In the genomic region with DNA sequence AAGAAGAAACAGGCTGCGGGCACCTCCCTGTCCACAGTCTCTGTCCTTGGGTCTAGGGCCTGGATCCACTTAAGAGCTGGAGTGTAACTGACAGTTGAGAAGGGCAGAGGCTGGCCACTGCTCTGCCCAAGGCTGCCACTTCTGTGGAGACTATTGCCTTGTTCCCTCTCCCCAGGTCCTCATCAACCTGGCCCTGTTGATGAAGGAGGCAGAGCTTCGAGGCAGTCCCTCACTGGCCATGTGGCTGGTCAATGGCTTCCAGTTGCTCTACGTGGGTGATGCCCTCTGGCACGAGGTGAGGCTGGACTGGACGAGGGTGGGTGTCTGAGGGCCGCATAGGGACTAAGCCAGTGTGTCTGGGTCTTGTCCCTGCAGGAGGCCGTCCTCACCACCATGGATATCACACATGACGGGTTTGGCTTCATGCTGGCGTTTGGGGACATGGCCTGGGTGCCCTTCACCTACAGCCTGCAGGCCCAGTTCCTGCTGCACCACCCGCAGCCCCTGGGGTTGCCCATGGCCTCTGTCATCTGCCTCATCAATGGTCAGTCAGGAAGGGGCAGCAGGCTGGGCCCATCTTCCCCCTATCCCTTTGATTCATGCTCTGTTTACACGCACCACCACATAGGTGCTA, we compare ENCODE assay signal across 14 cellular contexts. TPM values are rescaled to one million over a fixed set of nuclear protein-coding genes. Genes with fewer than 3 reads are reported as not detected.
DNase-seq lines count a peak whose midpoint lies in the region; ATAC-seq, FAIRE-seq and TF ChIP-seq lines count a peak whose summit lies in the region.
"Had no signal": no experiment of that assay in that cellular context is flagged by ENCODE, and none has a peak within 500 bp of the region (broad histone marks: within the 10 kb centered on the region; RNA-seq: fewer than 3 reads in every experiment).

No MANE protein-coding gene starts in this region.

- no peak for ATAC-seq in HG02973 (IDR thresholded peaks at IDR 0.05; ENCODE audit: unreplicated experiment)
- ATAC-seq: heart right ventricle, left colon, Panc1 had no signal

- no peak overlapping the region for H3K4ac ChIP-seq in H1 (replicated peaks; ENCODE audit: insufficient read length, low read depth, low read length)

- POLR2A ChIA-PET in H1 (lab: Charles Lee; ENCODE audit: partially characterized antibody), result interaction anchor here (0.7 to 17.4 kb wide), 12 partner anchors 16 to 312 kb away, joined by 3 to 305 read pairs (median 4); partner anchors contain the start of genes ARL2, CAPN1, MAP4K2 and SYVN1

- peaks cover 17% of the 10 kb centered on the region; the same call in 1 of the 2 replicates for H3K23me2 ChIP-seq in H1 (ENCODE audit: low read depth, low read length)

- no peak overlapping the region; the same call in 1 of the 2 replicates for H4K8ac ChIP-seq in H1 (ENCODE audit: extremely low read depth, insufficient read depth, low read length)

- 0 out of 2 replicates have a peak overlapping the region, but pooled peaks have one; percentile 27 for H2BK12ac ChIP-seq in H1 (ENCODE audit: low read depth, low read length)

- no peak overlapping the region for H2AFZ ChIP-seq in H1 (ENCODE audit: low read length)

- H3K4me1 ChIP-seq in H1 (replicated peaks in 1 of 4; ENCODE audit: control insufficient read depth in 3 of 4, insufficient read depth in 4 of 4, low read length in 3 of 4), result peaks cover 2 to 26% (median 19%) of the 10 kb centered on the region in 4 experiments

- no peak overlapping the region for H3K9ac ChIP-seq in H1 (replicated peaks in 1 of 4; ENCODE audit: extremely low read depth in 1 of 4, low read depth in 3 of 4, low read length in 3 of 4)

- no peak overlapping the region for H3K18ac ChIP-seq in H1 (ENCODE audit: extremely low read depth, low read length)

- WGBS in H1 (ENCODE audit: extremely low coverage in 1 of 2, insufficient coverage in 1 of 2, insufficient read length in 1 of 2, insufficient replicate concordance in 2 of 2, low coverage in 1 of 2, low lambda C conversion rate in 2 of 2, missing lambda C conversion rate in 1 of 2), 2 experiments, result 89% methylated on average over 11 of the region's 11 CpGs; no CpG with 5 or more reads in 1 of the 2 experiments

- H3K27me3 ChIP-seq in H1 (replicated peaks in 1 of 4; ENCODE audit: control insufficient read depth in 3 of 4, extremely low read depth in 1 of 4, insufficient read depth in 3 of 4, low read length in 3 of 4), result no peaks in the 10 kb centered on the region

- FAIRE-seq in H1 (lab: Jason Lieb, UNC), result no peak

- H3K36me3 ChIP-seq in H1 (ENCODE audit: control insufficient read depth in 2 of 4, insufficient read depth in 4 of 4, low read length in 3 of 4), result peaks cover 0 to 18% (median 3%) of the 10 kb centered on the region in 4 experiments; a peak in 3 of 8 replicates

- peaks cover 0 to 6% of the 10 kb centered on the region in 2 experiments; a peak in 1 of 4 replicates for H3K79me2 ChIP-seq in H1 (ENCODE audit: control insufficient read depth in 1 of 2, insufficient read depth in 2 of 2, low read length in 2 of 2)

- H4K5ac ChIP-seq in H1 (ENCODE audit: insufficient read length, low read depth, low read length), result no peak overlapping the region

- no peak overlapping the region for H2BK5ac ChIP-seq in H1 (ENCODE audit: low read depth, low read length)

- CTCF ChIA-PET in H1 (lab: Charles Lee; ENCODE audit: partially characterized antibody), result interaction anchor here (0.6 to 7.9 kb wide), 5 partner anchors 13 to 66 kb away, joined by 3 to 71 read pairs (median 5); partner anchors contain the start of gene CAPN1

- peak overlapping the region; percentile 98; the same call in 1 of the 2 replicates for H3K27ac ChIP-seq in C4-2B
- H3K27ac ChIP-seq in H1 (ENCODE audit: low read depth, low read length), result no peak overlapping the region

- no peaks in the 10 kb centered on the region for H3K9me3 ChIP-seq in H1 (ENCODE audit: insufficient read depth in 2 of 2, low read depth in 1 of 2, low read length in 1 of 2)
- H3K9me3 ChIP-seq: heart right ventricle had no signal

- H2BK20ac ChIP-seq in H1 (ENCODE audit: low read length), result no peak overlapping the region

- DNase-seq in NB4 (ENCODE audit: low read depth) (peak; percentile 11), H1 (ENCODE audit: low read depth in 1 of 2, low spot score in 2 of 2) (no peak), COLO668 (lab: John Stamatoyannopoulos, UW; ENCODE audit: unreplicated experiment) (no peak), GDM1 (lab: John Stamatoyannopoulos, UW) (no peak)
- DNase-seq: activated CD4-positive, alpha-beta T cell treated with anti-CD3 and anti-CD28 coated beads for 4 hours; activated gamma-delta T cell; heart right ventricle; left colon; NCI-H1436; NCI-H446 treated with DMSO at 0.1 percent for 48 hours; substantia nigra had no signal

- no peak for TF ChIP-seq RAD21 in H1 (IDR thresholded peaks at IDR 0.05 in 1 of 2, conservative IDR thresholded peaks at IDR 0.05 in 1 of 2; ENCODE audit: low read depth in 2 of 2, low read length in 2 of 2)

- peak; percentile 3 for TF ChIP-seq POLR2A in NB4 (IDR thresholded peaks at IDR 0.05; ENCODE audit: extremely low read depth, insufficient read length)
- TF ChIP-seq POLR2A in H1 (IDR thresholded peaks at IDR 0.05; ENCODE audit: control extremely low read depth in 1 of 2, low read depth in 2 of 2, low read length in 2 of 2), result no peak

- no peak overlapping the region for H3K4me2 ChIP-seq in H1 (ENCODE audit: insufficient read depth in 1 of 2, low read depth in 2 of 2, low read length in 2 of 2)

- TF ChIP-seq CTCF in C4-2B (conservative IDR thresholded peaks at IDR 0.05), result no peak
- no peak for TF ChIP-seq CTCF in NB4 (IDR thresholded peaks at IDR 0.05; ENCODE audit: low read depth, low read length)
- no peak for TF ChIP-seq CTCF in H1 (IDR thresholded peaks at IDR 0.05; ENCODE audit: control extremely low read depth in 1 of 3, insufficient read depth in 1 of 3, low read depth in 1 of 3, low read length in 3 of 3)

- no peak overlapping the region for H4K91ac ChIP-seq in H1 (replicated peaks; ENCODE audit: insufficient read length, low read length)

- H3K14ac ChIP-seq in H1 (ENCODE audit: insufficient read length), result no peak overlapping the region

- no peak overlapping the region for H2BK15ac ChIP-seq in H1 (ENCODE audit: low read length)

- peaks cover 8% of the 10 kb centered on the region for H3K79me1 ChIP-seq in H1 (ENCODE audit: low read depth, low read length)

- no peak for TF ChIP-seq EP300 in H1 (IDR thresholded peaks at IDR 0.05; ENCODE audit: borderline replicate concordance in 1 of 2, low read depth in 2 of 2, low read length in 2 of 2)

- no peak overlapping the region for H2AK5ac ChIP-seq in H1 (ENCODE audit: low read depth, low read length)

- H3K56ac ChIP-seq in H1 (replicated peaks; ENCODE audit: insufficient read length, low read depth, low read length), result no peak overlapping the region

- no peak overlapping the region for H2BK120ac ChIP-seq in H1 (replicated peaks; ENCODE audit: low read depth, low read length)

- no peak overlapping the region for H3K23ac ChIP-seq in H1 (ENCODE audit: insufficient read length)

- H3K4me3 ChIP-seq in NB4 (ENCODE audit: low read depth, low read length), result no peak overlapping the region
- no peak overlapping the region for H3K4me3 ChIP-seq in H1 (ENCODE audit: extremely low read depth in 1 of 4, insufficient read depth in 2 of 4, low read depth in 3 of 4, low read length in 4 of 4)
- H3K4me3 ChIP-seq: heart right ventricle had no signal

- H4K20me1 ChIP-seq in H1 (replicated peaks in 1 of 2; ENCODE audit: control insufficient read depth in 1 of 2, insufficient read depth in 2 of 2, low read length in 2 of 2), result peaks cover 4 to 18% of the 10 kb centered on the region in 2 experiments

RNA-seq across cellular contexts. Expression of gene ZNHIT2, which starts 2.8 kb away (rescaled TPM):
- total RNA-seq in H1 (2021; fragmentation: NEBNext Ultra II Directional; extraction: Animal tissue kit (Norgen Biotek cat#: 25700)), result 13.0 and 14.8 TPM in 2 replicates
- 16.1 and 23.4 TPM in 2 replicates for polyA plus RNA-seq in H1 (2011; rRNA removed)
- 13.9 TPM for polyA plus RNA-seq in H1 (2011; cell fraction: cytosol; rRNA removed)
- polyA plus RNA-seq in H1 (2011; cell fraction: nucleus; rRNA removed), result 12.5 TPM
- polyA plus RNA-seq in H1 (2012, experiment 1 of 2), result 6.3 to 11.6 TPM (median 10.7 TPM) in 4 replicates
- polyA plus RNA-seq in H1 (2012, experiment 2 of 2), result 12.3 TPM
- 6.8 TPM for polyA plus RNA-seq in H1 (2013, experiment 1 of 2)
- 7.0 TPM for polyA plus RNA-seq in H1 (2013, experiment 2 of 2)
- 1.8 and 1.9 TPM in 2 replicates for polyA minus RNA-seq in H1 (2011; rRNA and poly(A)+ RNA removed)
- 9.0 TPM for polyA minus RNA-seq in H1 (2011; cell fraction: cytosol; rRNA and poly(A)+ RNA removed)
- polyA minus RNA-seq in H1 (2011; cell fraction: nucleus; rRNA and poly(A)+ RNA removed), result 14.0 TPM

RNA-seq across cellular contexts. Expression of gene TM7SF2, which starts 3.0 kb away (rescaled TPM):
- 40.1 and 42.4 TPM in 2 replicates for total RNA-seq in H1 (2021; fragmentation: NEBNext Ultra II Directional; extraction: Animal tissue kit (Norgen Biotek cat#: 25700))
- 96.0 and 141 TPM in 2 replicates for polyA plus RNA-seq in H1 (2011; rRNA removed)
- polyA plus RNA-seq in H1 (2011; cell fraction: cytosol; rRNA removed), result 91.8 TPM
- polyA plus RNA-seq in H1 (2011; cell fraction: nucleus; rRNA removed), result 166 TPM
- 34.5 to 52.8 TPM (median 48.8 TPM) in 4 replicates for polyA plus RNA-seq in H1 (2012, experiment 1 of 2)
- polyA plus RNA-seq in H1 (2012, experiment 2 of 2), result 89.3 TPM
- 55.6 TPM for polyA plus RNA-seq in H1 (2013, experiment 1 of 2)
- 68.0 TPM for polyA plus RNA-seq in H1 (2013, experiment 2 of 2)
- 71.7 and 87.3 TPM in 2 replicates for polyA minus RNA-seq in H1 (2011; rRNA and poly(A)+ RNA removed)
- polyA minus RNA-seq in H1 (2011; cell fraction: cytosol; rRNA and poly(A)+ RNA removed), result 47.7 TPM
- 73.1 TPM for polyA minus RNA-seq in H1 (2011; cell fraction: nucleus; rRNA and poly(A)+ RNA removed)

RNA-seq across cellular contexts. Expression of gene FAU, which starts 7.3 kb away (rescaled TPM):
- 860 and 896 TPM in 2 replicates for total RNA-seq in H1 (2021; fragmentation: NEBNext Ultra II Directional; extraction: Animal tissue kit (Norgen Biotek cat#: 25700))
- 826 and 846 TPM in 2 replicates for polyA plus RNA-seq in H1 (2011; rRNA removed)
- polyA plus RNA-seq in H1 (2011; cell fraction: cytosol; rRNA removed), result 897 TPM
- polyA plus RNA-seq in H1 (2011; cell fraction: nucleus; rRNA removed), result 555 TPM
- polyA plus RNA-seq in H1 (2012, experiment 1 of 2), result 843 to 1,282 TPM (median 1,178 TPM) in 4 replicates
- polyA plus RNA-seq in H1 (2012, experiment 2 of 2), result 2,110 TPM
- 1,557 TPM for polyA plus RNA-seq in H1 (2013, experiment 1 of 2)
- polyA plus RNA-seq in H1 (2013, experiment 2 of 2), result 1,524 TPM
- 121 and 136 TPM in 2 replicates for polyA minus RNA-seq in H1 (2011; rRNA and poly(A)+ RNA removed)
- polyA minus RNA-seq in H1 (2011; cell fraction: cytosol; rRNA and poly(A)+ RNA removed), result 312 TPM
- 266 TPM for polyA minus RNA-seq in H1 (2011; cell fraction: nucleus; rRNA and poly(A)+ RNA removed)

RNA-seq across cellular contexts. Expression of gene MRPL49, which starts 7.5 kb away (rescaled TPM):
- total RNA-seq in H1 (2021; fragmentation: NEBNext Ultra II Directional; extraction: Animal tissue kit (Norgen Biotek cat#: 25700)), result 54.0 and 55.3 TPM in 2 replicates
- polyA plus RNA-seq in H1 (2011; rRNA removed), result 77.8 and 84.8 TPM in 2 replicates
- polyA plus RNA-seq in H1 (2011; cell fraction: cytosol; rRNA removed), result 87.2 TPM
- polyA plus RNA-seq in H1 (2011; cell fraction: nucleus; rRNA removed), result 46.9 TPM
- polyA plus RNA-seq in H1 (2012, experiment 1 of 2), result 45.0 to 56.6 TPM (median 54.3 TPM) in 4 replicates
- 69.2 TPM for polyA plus RNA-seq in H1 (2012, experiment 2 of 2)
- 32.4 TPM for polyA plus RNA-seq in H1 (2013, experiment 1 of 2)
- 33.1 TPM for polyA plus RNA-seq in H1 (2013, experiment 2 of 2)
- 43.9 and 53.8 TPM in 2 replicates for polyA minus RNA-seq in H1 (2011; rRNA and poly(A)+ RNA removed)
- 20.7 TPM for polyA minus RNA-seq in H1 (2011; cell fraction: cytosol; rRNA and poly(A)+ RNA removed)
- polyA minus RNA-seq in H1 (2011; cell fraction: nucleus; rRNA and poly(A)+ RNA removed), result 27.8 TPM

RNA-seq across cellular contexts. Expression of gene VPS51, which starts 18.6 kb away (rescaled TPM):
- 97.4 and 108 TPM in 2 replicates for total RNA-seq in H1 (2021; fragmentation: NEBNext Ultra II Directional; extraction: Animal tissue kit (Norgen Biotek cat#: 25700))
- polyA plus RNA-seq in H1 (2011; rRNA removed), result 142 and 193 TPM in 2 replicates
- 143 TPM for polyA plus RNA-seq in H1 (2011; cell fraction: cytosol; rRNA removed)
- 268 TPM for polyA plus RNA-seq in H1 (2011; cell fraction: nucleus; rRNA removed)
- polyA plus RNA-seq in H1 (2012, experiment 1 of 2), result 70.1 to 114 TPM (median 112 TPM) in 4 replicates
- 116 TPM for polyA plus RNA-seq in H1 (2012, experiment 2 of 2)
- polyA plus RNA-seq in H1 (2013, experiment 1 of 2), result 43.6 TPM
- polyA plus RNA-seq in H1 (2013, experiment 2 of 2), result 40.8 TPM
- 146 and 170 TPM in 2 replicates for polyA minus RNA-seq in H1 (2011; rRNA and poly(A)+ RNA removed)
- polyA minus RNA-seq in H1 (2011; cell fraction: cytosol; rRNA and poly(A)+ RNA removed), result 231 TPM
- polyA minus RNA-seq in H1 (2011; cell fraction: nucleus; rRNA and poly(A)+ RNA removed), result 108 TPM
